Comparison of ENCODE assay signal across 8 cellular contexts in the genomic region with DNA sequence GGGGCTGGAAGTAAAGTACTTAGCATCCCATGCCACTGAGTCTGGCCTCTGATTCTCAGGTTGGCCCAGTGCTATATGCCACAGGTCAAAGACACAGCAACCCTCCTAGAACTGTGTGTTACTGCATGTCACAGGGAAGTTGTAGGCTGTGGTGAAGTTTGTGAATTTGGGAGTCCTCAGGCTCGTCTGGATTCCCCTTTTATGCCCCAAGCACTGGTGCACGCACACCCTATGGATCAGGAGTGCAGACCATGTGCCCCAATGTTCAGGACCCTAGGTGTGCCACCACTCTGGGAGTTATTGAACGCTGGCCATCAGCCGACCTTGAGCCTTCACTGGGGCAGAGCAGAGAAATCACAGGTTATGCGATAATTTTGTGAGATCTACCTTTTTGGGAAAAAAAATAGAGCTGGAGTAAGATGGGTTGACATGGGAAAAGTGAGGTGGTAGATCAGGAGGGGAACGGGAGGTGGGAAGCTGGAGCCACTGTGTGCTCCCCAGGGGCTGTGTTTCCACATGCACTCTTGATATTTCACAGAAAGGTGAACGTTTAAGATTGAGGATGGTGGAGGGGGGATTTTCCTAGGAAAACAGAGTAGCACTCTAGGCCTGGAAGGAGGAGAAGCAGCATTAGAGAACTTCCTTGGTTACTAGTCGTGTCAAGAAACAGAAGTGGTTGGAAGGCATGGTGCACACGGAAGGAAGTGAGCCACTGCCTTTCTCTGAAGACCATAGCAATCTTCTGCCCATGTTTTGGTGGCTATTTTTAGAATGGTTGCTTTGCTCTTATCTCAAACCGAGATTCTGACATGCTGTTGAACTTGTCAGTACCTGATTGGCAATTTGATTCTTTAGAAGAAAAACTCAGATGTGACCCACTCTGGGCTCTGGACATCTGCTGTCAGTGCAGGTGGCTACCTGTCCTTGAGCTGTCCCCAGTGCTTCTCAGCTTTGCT. TPM values are rescaled to one million over a fixed set of nuclear protein-coding genes. Genes with fewer than 3 reads are reported as not detected.
DNase-seq lines count a peak whose midpoint lies in the region; ATAC-seq and TF ChIP-seq lines count a peak whose summit lies in the region.

No MANE protein-coding gene starts in this region.

- H3K4me2 ChIP-seq in BLaER1 = peak overlapping the region; percentile 87

- H3K4me1 ChIP-seq in BLaER1 = peaks cover 82% of the 10 kb centered on the region

- H3K9ac ChIP-seq in BLaER1 = peak overlapping the region; percentile 40; the same call in 1 of the 2 replicates

- H3K4me3 Mint-ChIP-seq in activated naive CD8-positive, alpha-beta T cell treated with anti-CD3 and anti-CD28 coated beads for 36 hours = peak overlapping the region; percentile 5

- H3K4me3 ChIP-seq in BLaER1 = peak overlapping the region; percentile 6; the same call in 1 of the 2 replicates

- TF ChIP-seq POLR2A in GM18951 (IDR thresholded peaks at IDR 0.05; ENCODE audit: extremely low read depth, insufficient read depth, insufficient read length) = peak; percentile 21

- peaks cover 7% of the 10 kb centered on the region for H3K36me3 Mint-ChIP-seq in activated naive CD8-positive, alpha-beta T cell treated with anti-CD3 and anti-CD28 coated beads for 36 hours

- no peaks in the 10 kb centered on the region for H3K27me3 ChIP-seq in BLaER1

- ATAC-seq in HG03039 (IDR thresholded peaks at IDR 0.05; ENCODE audit: unreplicated experiment) (peak; percentile 19), GM19023 (IDR thresholded peaks at IDR 0.05; ENCODE audit: unreplicated experiment) (no peak)

- in situ Hi-C loops in GM18951 (cut with MboI; ENCODE audit: low sequenced_read_pairs, unreplicated experiment) = no loop called here

- peaks cover 10% of the 10 kb centered on the region for H3K36me3 ChIP-seq in BLaER1

- peaks cover 54% of the 10 kb centered on the region for H3K4me1 Mint-ChIP-seq in activated naive CD8-positive, alpha-beta T cell treated with anti-CD3 and anti-CD28 coated beads for 36 hours

- no peaks in the 10 kb centered on the region for H3K9me3 Mint-ChIP-seq in activated naive CD8-positive, alpha-beta T cell treated with anti-CD3 and anti-CD28 coated beads for 36 hours

- H3K27me3 Mint-ChIP-seq in activated naive CD8-positive, alpha-beta T cell treated with anti-CD3 and anti-CD28 coated beads for 36 hours = no peaks in the 10 kb centered on the region

- DNase-seq in activated naive CD8-positive, alpha-beta T cell treated with anti-CD3 and anti-CD28 coated beads for 36 hours = no peak
- DNase-seq in DMS 273 (lab: John Stamatoyannopoulos, UW; ENCODE audit: unreplicated experiment) = no peak
- no peak for DNase-seq in DMS53 (lab: John Stamatoyannopoulos, UW)
- no peak for DNase-seq in HUDEP-2 (lab: John Stamatoyannopoulos, UW; ENCODE audit: unreplicated experiment in 76 of 76)

- no peaks in the 10 kb centered on the region; the same call in 1 of the 2 replicates for H4K20me1 ChIP-seq in BLaER1

- peak overlapping the region; percentile 61 for H3K27ac ChIP-seq in BLaER1

- H3K9me3 ChIP-seq in BLaER1 = no peaks in the 10 kb centered on the region

- H3K27ac Mint-ChIP-seq in activated naive CD8-positive, alpha-beta T cell treated with anti-CD3 and anti-CD28 coated beads for 36 hours = peak overlapping the region; percentile 34

RNA-seq across cellular contexts. Expression of gene DUSP22, which starts 44.1 kb away (rescaled TPM):
- 10 to 100 TPM; 22.9 to 23.9 TPM for total RNA-seq in activated naive CD8-positive, alpha-beta T cell treated with anti-CD3 and anti-CD28 coated beads for 36 hours

RNA-seq across cellular contexts. Expression of gene IRF4, which starts 55.1 kb away (rescaled TPM):
- total RNA-seq in activated naive CD8-positive, alpha-beta T cell treated with anti-CD3 and anti-CD28 coated beads for 36 hours = 100 to 1,000 TPM; 432 to 438 TPM
